ENCODE assay signal across 9 cellular contexts in genomic region chr19:46602392-46603194, GRCh38. TPM values are rescaled to one million over a fixed set of nuclear protein-coding genes. Genes with fewer than 3 reads are reported as not detected.
DNase-seq lines count a peak whose midpoint lies in the region; ATAC-seq and TF ChIP-seq lines count a peak whose summit lies in the region.
"Had no signal": no experiment of that assay in that cellular context is flagged by ENCODE, and none has a peak within 500 bp of the region (broad histone marks: within the 10 kb centered on the region; RNA-seq: fewer than 3 reads in every experiment).

No MANE protein-coding gene starts in this region.

- TF ChIP-seq POLR2A in breast epithelium (IDR thresholded peaks at IDR 0.05) = no peak

- intact Hi-C loops in breast epithelium (cut with DNase I; ENCODE audit: low total_unique reads) = no loop called here

- peak overlapping the region; percentile 100 for H3K27ac Mint-ChIP-seq in memory B cell
- peak overlapping the region; percentile 100 for H3K27ac Mint-ChIP-seq in stimulated activated effector memory CD8-positive, alpha-beta T cell treated with anti-CD3 and anti-CD28 coated beads, Interleukin-12 subunit alpha, Interleukin-12 subunit beta, amount 100 ng/mL, for 72 hours

- peaks cover 7% of the 10 kb centered on the region for H3K9me3 ChIP-seq in OCI-LY1 (ENCODE audit: low read length)
- peaks cover 0 to 4% of the 10 kb centered on the region in 2 donors for H3K9me3 ChIP-seq in breast epithelium

- peaks cover 24% of the 10 kb centered on the region for H3K36me3 ChIP-seq in OCI-LY1 (ENCODE audit: insufficient read depth, low read length)
- H3K36me3 ChIP-seq in breast epithelium = no peaks in the 10 kb centered on the region

- peaks cover 8% of the 10 kb centered on the region for H3K9me3 Mint-ChIP-seq in memory B cell
- H3K9me3 Mint-ChIP-seq in stimulated activated effector memory CD8-positive, alpha-beta T cell treated with anti-CD3 and anti-CD28 coated beads, Interleukin-12 subunit alpha, Interleukin-12 subunit beta, amount 100 ng/mL, for 72 hours = peaks cover 7% of the 10 kb centered on the region

- H3F3A ChIP-seq in OCI-LY1 (ENCODE audit: insufficient read depth, low read length) = no peaks in the 10 kb centered on the region

- DNase-seq in breast epithelium (ENCODE audit: low spot score in 2 of 2) (peak in 1 of 2 donors; percentile 17), memory B cell (ENCODE audit: low spot score in 2 of 2) (peak in 1 of 2 donors; percentile 15), DMS 273 treated with DMSO at 0.1 percent for 48 hours (lab: John Stamatoyannopoulos, UW) (no peak)
- peak in 1 of 2 donors; percentile 71 for DNase-seq in stimulated activated effector memory CD8-positive, alpha-beta T cell treated with anti-CD3 and anti-CD28 coated beads, Interleukin-12 subunit alpha, Interleukin-12 subunit beta, amount 100 ng/mL, for 72 hours (ENCODE audit: low spot score in 2 of 2)

- peaks cover 16% of the 10 kb centered on the region for H3K36me3 Mint-ChIP-seq in memory B cell
- H3K36me3 Mint-ChIP-seq in stimulated activated effector memory CD8-positive, alpha-beta T cell treated with anti-CD3 and anti-CD28 coated beads, Interleukin-12 subunit alpha, Interleukin-12 subunit beta, amount 100 ng/mL, for 72 hours = peaks cover 57% of the 10 kb centered on the region

- no peaks in the 10 kb centered on the region for H4K20me1 ChIP-seq in OCI-LY1 (ENCODE audit: insufficient read depth, low read length)

- H3K4me1 Mint-ChIP-seq in memory B cell = peaks cover 18% of the 10 kb centered on the region
- H3K4me1 Mint-ChIP-seq in stimulated activated effector memory CD8-positive, alpha-beta T cell treated with anti-CD3 and anti-CD28 coated beads, Interleukin-12 subunit alpha, Interleukin-12 subunit beta, amount 100 ng/mL, for 72 hours = peaks cover 48% of the 10 kb centered on the region

- H3K4me2 ChIP-seq in OCI-LY1 (ENCODE audit: low read length) = peak overlapping the region; percentile 84

- H3K79me2 ChIP-seq in OCI-LY1 (ENCODE audit: insufficient read depth, low read length) = peaks cover 21% of the 10 kb centered on the region

- peak overlapping the region; percentile 98 for H3K4me3 ChIP-seq in OCI-LY1 (ENCODE audit: low read depth, low read length, poor library complexity, severe bottlenecking)
- H3K4me3 ChIP-seq in breast epithelium = peak overlapping the region; percentile 96 to 100 (median 98)

- H3K9ac ChIP-seq in OCI-LY1 (ENCODE audit: low read length) = peak overlapping the region; percentile 100

- no peaks in the 10 kb centered on the region; the same call in 1 of the 2 replicates for H3K27me3 ChIP-seq in OCI-LY1 (ENCODE audit: insufficient read depth, low read length)
- no peaks in the 10 kb centered on the region for H3K27me3 ChIP-seq in breast epithelium

- no peaks in the 10 kb centered on the region for H3K27me3 Mint-ChIP-seq in memory B cell

- H3K9me2 ChIP-seq in OCI-LY1 (ENCODE audit: low read depth, low read length) = no peaks in the 10 kb centered on the region

- H3K4me1 ChIP-seq in OCI-LY1 (ENCODE audit: insufficient read depth, low read length, severe bottlenecking) (peaks cover 21% of the 10 kb centered on the region), breast epithelium (peaks cover 7 to 20% of the 10 kb centered on the region in 2 donors)

- H3K4me3 Mint-ChIP-seq in memory B cell = peak overlapping the region; percentile 99
- peak overlapping the region; percentile 91 for H3K4me3 Mint-ChIP-seq in stimulated activated effector memory CD8-positive, alpha-beta T cell treated with anti-CD3 and anti-CD28 coated beads, Interleukin-12 subunit alpha, Interleukin-12 subunit beta, amount 100 ng/mL, for 72 hours

- no peak overlapping the region for H2AFZ ChIP-seq in OCI-LY1 (ENCODE audit: low read length)

- TF ChIP-seq CTCF in C4-2B (conservative IDR thresholded peaks at IDR 0.05) (no peak), OCI-LY1 (IDR thresholded peaks at IDR 0.05; ENCODE audit: low read length) (no peak), breast epithelium (IDR thresholded peaks at IDR 0.05) (no peak)

- H3K27ac ChIP-seq in C4-2B (peak overlapping the region; percentile 89), OCI-LY1 (ENCODE audit: low read depth, low read length, poor library complexity, severe bottlenecking) (no peak overlapping the region), breast epithelium (peak overlapping the region; percentile 43 to 96)

- ATAC-seq in memory B cell (ENCODE audit: low read depth) (no peak), GM18502 (IDR thresholded peaks at IDR 0.05; ENCODE audit: poor library complexity, unreplicated experiment) (no peak), HG02981 (IDR thresholded peaks at IDR 0.05; ENCODE audit: unreplicated experiment) (no peak)
- ATAC-seq in stimulated activated effector memory CD8-positive, alpha-beta T cell treated with anti-CD3 and anti-CD28 coated beads, Interleukin-12 subunit alpha, Interleukin-12 subunit beta, amount 100 ng/mL, for 72 hours = peak; percentile 45

RNA-seq across cellular contexts. Expression of gene CALM3, which starts 1.5 kb away (rescaled TPM):
- 100 to 1,000 TPM in 1 of 3 donors, 10 to 100 TPM in 2; 85.9 to 129 (median 86.6) TPM for total RNA-seq in breast epithelium

RNA-seq across cellular contexts. Expression of gene PTGIR, which starts 22.3 kb away (rescaled TPM):
- 1 to 10 TPM in 2 of 3 donors, under 1 TPM in 1; 0.29 to 6.9 (median 1.3) TPM for total RNA-seq in breast epithelium

RNA-seq across cellular contexts. Expression of gene GNG8, which starts 33.4 kb away (rescaled TPM):
- not detected for total RNA-seq in breast epithelium
- total RNA-seq: pulmonary artery endothelial cell had no signal

RNA-seq across cellular contexts. Expression of gene DACT3, which starts 58.4 kb away (rescaled TPM):
- total RNA-seq in breast epithelium = 1 to 10 TPM in 2 of 3 donors, under 1 TPM in 1; 0.48 to 3.9 (median 1.9) TPM
